In the genomic region with DNA sequence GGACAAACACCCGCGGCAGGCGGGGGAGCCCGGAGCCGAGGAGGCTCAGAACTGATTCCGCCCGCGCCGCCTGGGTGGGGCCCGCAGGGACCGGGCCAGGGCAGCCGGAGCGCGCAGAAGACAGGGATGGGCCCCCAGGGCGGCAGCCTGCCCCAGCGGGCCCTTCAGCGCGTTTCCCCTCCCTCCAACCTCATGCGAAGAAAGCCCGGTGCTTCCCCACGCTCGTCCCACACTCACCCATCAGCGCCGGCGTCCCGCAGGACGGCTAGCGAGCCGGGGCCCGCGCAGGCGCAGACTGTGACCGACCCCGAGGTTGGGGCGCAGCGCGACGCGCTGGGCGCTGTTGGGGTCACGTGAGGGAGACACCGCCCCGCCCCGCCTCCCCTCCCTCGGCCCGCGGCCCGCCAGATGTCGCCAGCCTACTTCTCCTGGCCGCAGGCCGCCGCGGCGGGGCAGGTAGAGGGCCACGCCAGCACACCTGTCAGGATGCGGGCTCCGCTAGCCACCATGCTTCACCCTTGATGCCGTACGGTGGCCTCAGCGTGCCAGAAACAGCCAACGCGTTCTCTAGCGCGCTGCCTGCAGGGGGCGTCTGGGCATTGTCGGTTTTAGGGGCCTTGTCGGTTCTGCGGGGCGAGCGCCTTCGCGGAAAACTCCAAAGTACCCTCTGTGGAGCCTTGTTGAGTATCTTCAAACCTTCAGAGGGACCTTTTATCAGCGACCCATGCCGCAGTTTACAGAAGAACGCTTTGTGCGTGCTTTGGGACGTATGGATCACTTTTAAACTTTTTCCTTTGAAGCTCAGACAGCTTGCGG, we compare ENCODE assay signal across 8 cellular contexts. TPM values are rescaled to one million over a fixed set of nuclear protein-coding genes. Genes with fewer than 3 reads are reported as not detected.
DNase-seq lines count a peak whose midpoint lies in the region; TF ChIP-seq lines count a peak whose summit lies in the region.

A gene with protein sequence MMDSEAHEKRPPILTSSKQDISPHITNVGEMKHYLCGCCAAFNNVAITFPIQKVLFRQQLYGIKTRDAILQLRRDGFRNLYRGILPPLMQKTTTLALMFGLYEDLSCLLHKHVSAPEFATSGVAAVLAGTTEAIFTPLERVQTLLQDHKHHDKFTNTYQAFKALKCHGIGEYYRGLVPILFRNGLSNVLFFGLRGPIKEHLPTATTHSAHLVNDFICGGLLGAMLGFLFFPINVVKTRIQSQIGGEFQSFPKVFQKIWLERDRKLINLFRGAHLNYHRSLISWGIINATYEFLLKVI (minus strand): TSS at position 297 of the 816 bp plus-strand sequence. CDS start 15,577 bp downstream, outside the sequence.

- H3K27me3 Mint-ChIP-seq in neural progenitor cell (ENCODE audit: insufficient read depth, low read depth): peaks cover 10% of the 10 kb centered on the region

- peaks cover 22% of the 10 kb centered on the region for H4K20me1 ChIP-seq in neural progenitor cell (ENCODE audit: low read depth)

- peaks cover 9% of the 10 kb centered on the region for H3F3A ChIP-seq in neural progenitor cell (ENCODE audit: low read depth)

- H3K9ac ChIP-seq in neural progenitor cell: peak within 1 kb of the TSS; percentile 28
- peak within 1 kb of the TSS; percentile 86 to 100 (median 94) for H3K9ac ChIP-seq in subcutaneous abdominal adipose tissue (ENCODE audit: low read length in 5 of 5)

- no peaks in the 10 kb centered on the region for H3K9me3 Mint-ChIP-seq in neural progenitor cell

- H3K4me3 Mint-ChIP-seq in neural progenitor cell: peak within 1 kb of the TSS; percentile 86

- in situ Hi-C loops in HAP-1 (cut with MboI; ENCODE audit: low sequenced_read_pairs): loop anchor here (10.0 to 25.0 kb wide), 2 partner anchors 419 to 783 kb away; a partner anchor contains a TSS

- H3K4me2 ChIP-seq in neural progenitor cell: peak within 1 kb of the TSS; percentile 92

- no peak within 1 kb of the TSS for H3K27ac ChIP-seq in neural progenitor cell
- peak within 1 kb of the TSS; percentile 95 for H3K27ac ChIP-seq in subcutaneous abdominal adipose tissue (ENCODE audit: low read depth, low read length)

- H3K4me3 ChIP-seq in HAP-1: peak within 1 kb of the TSS; percentile 78
- H3K4me3 ChIP-seq in MG63: peak within 1 kb of the TSS; percentile 79
- peak within 1 kb of the TSS; percentile 78 to 79 for H3K4me3 ChIP-seq in foreskin fibroblast (ENCODE audit: low read depth in 1 of 2, low read length in 2 of 2)
- H3K4me3 ChIP-seq in neural progenitor cell: peak within 1 kb of the TSS; percentile 93
- peak within 1 kb of the TSS; percentile 85 to 95 (median 94) for H3K4me3 ChIP-seq in subcutaneous abdominal adipose tissue (ENCODE audit: low read depth in 1 of 5, low read length in 5 of 5)

- peaks cover 10% of the 10 kb centered on the region for H3K4me1 ChIP-seq in HAP-1
- peaks cover 15% of the 10 kb centered on the region for H3K4me1 ChIP-seq in neural progenitor cell
- peaks cover 5 to 43% (median 40%) of the 10 kb centered on the region in 5 donors for H3K4me1 ChIP-seq in subcutaneous abdominal adipose tissue (ENCODE audit: control insufficient read depth in 5 of 5, insufficient read depth in 5 of 5, low read length in 5 of 5)

- peak within 1 kb of the TSS; percentile 81 for H3K27ac Mint-ChIP-seq in neural progenitor cell

- H2AFZ ChIP-seq in neural progenitor cell (replicated peaks): peak within 1 kb of the TSS; percentile 95

- H3K36me3 ChIP-seq in HAP-1 (replicated peaks) (peaks cover 4% of the 10 kb centered on the region), MG63 (peaks cover 2% of the 10 kb centered on the region; the same call in 1 of the 2 replicates), neural progenitor cell (no peaks in the 10 kb centered on the region), subcutaneous abdominal adipose tissue (ENCODE audit: control insufficient read depth in 5 of 5, insufficient read depth in 5 of 5, low read length in 5 of 5) (peaks cover 1 to 6% (median 4%) of the 10 kb centered on the region in 5 donors)

- DNase-seq in GF-D8 (lab: John Stamatoyannopoulos, UW) (peak; percentile 72), HAP-1 (ENCODE audit: low spot score in 2 of 2) (peak; percentile 70 to 95), MG63 (peak; percentile 78), SHP77 treated with DMSO at 0.1 percent for 48 hours (lab: John Stamatoyannopoulos, UW) (peak; percentile 56), activated gamma-delta T cell (lab: John Stamatoyannopoulos, UW) (peak; percentile 91), foreskin fibroblast (peak; percentile 89 to 97), neural progenitor cell (ENCODE audit: low spot score) (peak; percentile 93)

- H3K9me3 ChIP-seq in HAP-1: no peaks in the 10 kb centered on the region
- no peaks in the 10 kb centered on the region for H3K9me3 ChIP-seq in MG63
- no peaks in the 10 kb centered on the region for H3K9me3 ChIP-seq in neural progenitor cell (ENCODE audit: low read depth)
- no peaks in the 10 kb centered on the region for H3K9me3 ChIP-seq in subcutaneous abdominal adipose tissue (ENCODE audit: control insufficient read depth in 5 of 5, low read length in 5 of 5)

- H3K27me3 ChIP-seq in HAP-1 (ENCODE audit: low read depth) (no peaks in the 10 kb centered on the region), MG63 (no peaks in the 10 kb centered on the region), neural progenitor cell (peaks cover 9% of the 10 kb centered on the region), subcutaneous abdominal adipose tissue (ENCODE audit: control insufficient read depth in 5 of 5, insufficient read depth in 4 of 5, low read length in 5 of 5) (no peaks in the 10 kb centered on the region)

- TF ChIP-seq CTCF in foreskin fibroblast (IDR thresholded peaks at IDR 0.05; ENCODE audit: low read depth, low read length): peak; percentile 88
- peak; percentile 93 for TF ChIP-seq CTCF in neural progenitor cell (IDR thresholded peaks at IDR 0.05)

- H3K79me2 ChIP-seq in neural progenitor cell (ENCODE audit: low read depth): peaks cover 25% of the 10 kb centered on the region

- H3K36me3 Mint-ChIP-seq in neural progenitor cell: peaks cover 1% of the 10 kb centered on the region

- H3K4me1 Mint-ChIP-seq in neural progenitor cell: peaks cover 14% of the 10 kb centered on the region

RNA-seq across cellular contexts. Expression of the gene that starts here (rescaled TPM):
- 9.0 and 15.9 TPM in 2 replicates for total RNA-seq in MG63 (2014; rRNA removed; shearing (Covaris generic); ENCODE audit: low replicate concordance)
- 22.6 and 24.6 TPM in 2 replicates for total RNA-seq in neural progenitor cell (ENCODE audit: low replicate concordance)
